In the genomic region with DNA sequence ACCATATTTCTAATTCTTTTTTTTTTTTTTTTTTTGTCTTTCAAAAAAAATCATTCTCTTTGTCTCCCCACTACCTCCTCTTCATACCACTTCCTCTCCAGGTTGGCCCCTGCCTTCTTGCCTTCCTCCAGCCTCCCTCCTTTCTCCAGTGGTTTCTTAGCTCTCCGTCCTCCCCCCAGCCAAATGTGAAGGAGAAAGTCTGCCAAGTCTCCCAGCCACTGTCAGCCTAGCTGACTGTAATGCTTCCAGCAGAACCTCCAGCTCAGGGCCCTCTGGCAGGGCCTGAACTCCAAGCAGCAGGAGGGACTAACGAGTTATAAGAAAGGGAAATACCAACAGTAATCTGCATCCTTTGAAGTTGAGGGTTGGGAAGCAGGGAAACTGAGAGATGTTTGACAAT, we compare ENCODE assay signal across 11 cellular contexts. TPM values are rescaled to one million over a fixed set of nuclear protein-coding genes. Genes with fewer than 3 reads are reported as not detected.
DNase-seq lines count a peak whose midpoint lies in the region; ATAC-seq and TF ChIP-seq lines count a peak whose summit lies in the region.
"Had no signal": no experiment of that assay in that cellular context is flagged by ENCODE, and none has a peak within 500 bp of the region (broad histone marks: within the 10 kb centered on the region; RNA-seq: fewer than 3 reads in every experiment).

No MANE protein-coding gene starts in this region.

- no peak overlapping the region for H3K4me3 ChIP-seq in HUES48 (ENCODE audit: low read depth, low read length)
- no peak overlapping the region for H3K4me3 ChIP-seq in cardiac fibroblast (replicated peaks in 1 of 2; ENCODE audit: low read depth in 2 of 2, low read length in 2 of 2)
- H3K4me3 ChIP-seq in thoracic aorta = no peak overlapping the region

- peaks cover 12% of the 10 kb centered on the region for H3K27me3 Mint-ChIP-seq in activated CD4-positive, alpha-beta T cell treated with anti-CD3 and anti-CD28 coated beads, Interleukin-2, amount 10 ng/mL, durations not matched to agents 7 days and 5 days

- ATAC-seq in thoracic aorta (ENCODE audit: insufficient number of reproducible peaks, low FRiP score, low read depth) (no peak), GM18907 (IDR thresholded peaks at IDR 0.05; ENCODE audit: unreplicated experiment) (no peak)

- H3K36me3 Mint-ChIP-seq in activated CD4-positive, alpha-beta T cell treated with anti-CD3 and anti-CD28 coated beads, Interleukin-2, amount 10 ng/mL, durations not matched to agents 7 days and 5 days (ENCODE audit: low read depth) = no peaks in the 10 kb centered on the region

- TF ChIP-seq CTCF in cardiac fibroblast (IDR thresholded peaks at IDR 0.05; ENCODE audit: low read depth, low read length) (no peak), thoracic aorta (IDR thresholded peaks at IDR 0.05) (no peak)

- H3K27me3 ChIP-seq in HUES48 (ENCODE audit: control insufficient read depth, insufficient read depth, low read length) (no peaks in the 10 kb centered on the region), thoracic aorta (replicated peaks; ENCODE audit: insufficient read depth) (no peaks in the 10 kb centered on the region)

- H3K36me3 ChIP-seq in HUES48 (ENCODE audit: control insufficient read depth, insufficient read depth, low read length) = no peaks in the 10 kb centered on the region
- no peaks in the 10 kb centered on the region for H3K36me3 ChIP-seq in thoracic aorta
- H3K36me3 ChIP-seq: WERI-Rb-1 had no signal

- H3K4me1 ChIP-seq in HUES48 (ENCODE audit: control insufficient read depth, insufficient read depth, low read length) = peaks cover 22% of the 10 kb centered on the region
- peaks cover 27 to 41% of the 10 kb centered on the region in 2 donors for H3K4me1 ChIP-seq in thoracic aorta (ENCODE audit: control insufficient read depth in 1 of 2, low read depth in 2 of 2)

- no peak overlapping the region for H3K4me3 Mint-ChIP-seq in activated CD4-positive, alpha-beta T cell treated with anti-CD3 and anti-CD28 coated beads, Interleukin-2, amount 10 ng/mL, durations not matched to agents 7 days and 5 days
- H3K4me3 Mint-ChIP-seq: stimulated activated naive CD8-positive, alpha-beta T cell treated with anti-CD3 and anti-CD28 coated beads, Interleukin-15, Interleukin-2, amounts not matched to agents 100 ng/mL and 50 ng/mL, for 24 hours had no signal

- DNase-seq in cardiac fibroblast (ENCODE audit: low read depth in 2 of 2) (peak; percentile 80 to 92), islet precursor cell (peak; percentile 69), thoracic aorta (ENCODE audit: low spot score) (no peak), T1000 (lab: John Stamatoyannopoulos, UW) (no peak)
- no peak for DNase-seq in activated CD4-positive, alpha-beta T cell treated with anti-CD3 and anti-CD28 coated beads, Interleukin-2, amount 10 ng/mL, durations not matched to agents 7 days and 5 days
- DNase-seq: activated T-cell treated with anti-CD3 and anti-CD28 coated beads, Interleukin-2, amount 50 U/mL, for 48 hours; NCI-H510A; WERI-Rb-1 had no signal

- no peaks in the 10 kb centered on the region for H3K9me3 ChIP-seq in HUES48 (ENCODE audit: control insufficient read depth, insufficient read depth, low read length)
- no peaks in the 10 kb centered on the region for H3K9me3 ChIP-seq in thoracic aorta

- peaks cover 2% of the 10 kb centered on the region for H3K4me1 Mint-ChIP-seq in activated CD4-positive, alpha-beta T cell treated with anti-CD3 and anti-CD28 coated beads, Interleukin-2, amount 10 ng/mL, durations not matched to agents 7 days and 5 days

- POLR2A ChIA-PET in activated CD4-positive, alpha-beta T cell treated with anti-CD3 and anti-CD28 coated beads, Interleukin-2, amount 10 ng/mL, durations not matched to agents 7 days and 5 days (lab: Charles Lee) = no interaction called here

- no peak overlapping the region for H3K9ac ChIP-seq in HUES48 (ENCODE audit: low read depth, low read length)

- CTCF ChIA-PET in activated CD4-positive, alpha-beta T cell treated with anti-CD3 and anti-CD28 coated beads, Interleukin-2, amount 10 ng/mL, durations not matched to agents 7 days and 5 days (lab: Charles Lee) = no interaction called here

- H3K27ac Mint-ChIP-seq in activated CD4-positive, alpha-beta T cell treated with anti-CD3 and anti-CD28 coated beads, Interleukin-2, amount 10 ng/mL, durations not matched to agents 7 days and 5 days = no peak overlapping the region
- H3K27ac Mint-ChIP-seq: stimulated activated naive CD8-positive, alpha-beta T cell treated with anti-CD3 and anti-CD28 coated beads, Interleukin-15, Interleukin-2, amounts not matched to agents 100 ng/mL and 50 ng/mL, for 24 hours had no signal

- H3K9me3 Mint-ChIP-seq in activated CD4-positive, alpha-beta T cell treated with anti-CD3 and anti-CD28 coated beads, Interleukin-2, amount 10 ng/mL, durations not matched to agents 7 days and 5 days = no peaks in the 10 kb centered on the region
- H3K9me3 Mint-ChIP-seq: stimulated activated naive CD8-positive, alpha-beta T cell treated with anti-CD3 and anti-CD28 coated beads, Interleukin-15, Interleukin-2, amounts not matched to agents 100 ng/mL and 50 ng/mL, for 24 hours had no signal

- H3K27ac ChIP-seq in HUES48 (ENCODE audit: low read depth, low read length) (peak overlapping the region; percentile 3), thoracic aorta (peak overlapping the region; percentile 33 to 89)
- H3K27ac ChIP-seq: WERI-Rb-1 had no signal

RNA-seq across cellular contexts. Expression of gene BICC1, which starts 35.5 kb away (rescaled TPM):
- total RNA-seq in thoracic aorta = 10 to 100 TPM; 20.4 to 28.1 TPM
- total RNA-seq in activated CD4-positive, alpha-beta T cell treated with anti-CD3 and anti-CD28 coated beads, Interleukin-2, amount 10 ng/mL, durations not matched to agents 7 days and 5 days = not detected

Comparison
In these comparisons a context has a peak if more than half of its experiments do, and no peak if none do; other contexts are left out.
1. DNase-seq: peak in cardiac fibroblast (2 of 2) and islet precursor cell (single experiment); none in thoracic aorta (single experiment), activated CD4-positive, alpha-beta T cell treated with anti-CD3 and anti-CD28 coated beads, Interleukin-2, amount 10 ng/mL, durations not matched to agents 7 days and 5 days (single experiment) and T1000 (single experiment).
2. RNA of gene BICC1, which starts 35.5 kb away (total RNA-seq): 20.4 to 28.1 TPM in thoracic aorta; not detected in activated CD4-positive, alpha-beta T cell treated with anti-CD3 and anti-CD28 coated beads, Interleukin-2, amount 10 ng/mL, durations not matched to agents 7 days and 5 days; every median in the first group is over 10 times any median in the second.